ENCODE assay signal across 25 cellular contexts in the genomic region with DNA sequence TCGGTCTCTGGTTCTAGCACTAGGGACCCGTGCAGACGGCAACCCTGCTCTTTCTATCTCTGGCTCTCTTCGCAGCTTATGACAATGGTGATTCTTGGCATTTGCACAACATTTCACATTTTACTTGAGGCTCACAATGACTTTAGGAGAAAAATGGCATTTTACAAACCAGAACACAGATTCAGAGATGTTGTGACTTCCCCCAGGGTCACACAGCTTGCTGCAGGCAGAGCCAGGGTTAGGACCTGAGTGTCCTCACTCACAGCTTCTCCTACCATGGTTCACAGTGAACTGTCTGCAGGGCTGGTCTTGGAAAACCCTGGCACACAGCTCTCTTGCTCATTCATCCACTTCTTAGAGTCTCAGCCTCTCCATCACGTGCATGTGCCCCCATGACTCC.
"Had no signal": no experiment of that assay in that cellular context is flagged by ENCODE, and none has a peak within 500 bp of the region (broad histone marks: within the 10 kb centered on the region; RNA-seq: fewer than 3 reads in every experiment).

No MANE protein-coding gene starts in this region.

- H3K36me3 ChIP-seq: gastrocnemius medialis, thyroid gland had no signal

- H3K27me3 ChIP-seq: gastrocnemius medialis, spleen, suprapubic skin, thyroid gland, vagina had no signal

- H3K4me3 ChIP-seq: gastrocnemius medialis, psoas muscle, skin epidermis, spleen, suprapubic skin, thyroid gland, vagina had no signal

- H3K9me3 ChIP-seq: gastrocnemius medialis, psoas muscle, suprapubic skin, thyroid gland, vagina had no signal

- H3K4me1 ChIP-seq: gastrocnemius medialis, psoas muscle, suprapubic skin, thyroid gland, vagina had no signal

- H3K4me1 Mint-ChIP-seq: endodermal cell, nephron had no signal

- H3K27ac ChIP-seq: epithelial cell of prostate, gastrocnemius medialis, psoas muscle, skin epidermis, spleen, suprapubic skin, thyroid gland, vagina had no signal

- H3K27me3 Mint-ChIP-seq: naive thymus-derived CD4-positive, alpha-beta T cell; stimulated activated naive B cell treated with anti-CD40 and anti-IgM and Interleukin-4, amounts not matched to agents 10 μg/mL and 1 μg/mL and 100 μg/mL, for 72 hours; stimulated activated naive CD8-positive, alpha-beta T cell treated with anti-CD3 and anti-CD28 coated beads, Interleukin-15, Interleukin-2, amounts not matched to agents 100 ng/mL and 50 ng/mL, for 24 hours had no signal

- ATAC-seq: esophagus mucosa; gastrocnemius medialis; left lobe of liver; naive thymus-derived CD4-positive, alpha-beta T cell; psoas muscle; right cardiac atrium; stimulated activated naive B cell treated with anti-CD40 and anti-IgM and Interleukin-4, amounts not matched to agents 10 μg/mL and 1 μg/mL and 100 μg/mL, for 72 hours had no signal

- DNase-seq: effector CD8-positive, alpha-beta T cell; endodermal cell; foreskin fibroblast; gastrocnemius medialis; head of caudate nucleus; kidney; mesendoderm; midbrain; naive thymus-derived CD4-positive, alpha-beta T cell; nucleus accumbens; psoas muscle; right cardiac atrium; spleen; stimulated activated CD4-positive, alpha-beta T cell treated with anti-CD3 and anti-CD28 coated beads, Interleukin-4, amount 100 ng/mL, for 4 hours; stimulated activated naive B cell treated with anti-CD40 and anti-IgM and Interleukin-4, amounts not matched to agents 10 μg/mL and 1 μg/mL and 100 μg/mL, for 72 hours; thyroid gland; trophoblast cell had no signal

- H3K4me3 Mint-ChIP-seq: endodermal cell; naive thymus-derived CD4-positive, alpha-beta T cell; nephron; stimulated activated naive B cell treated with anti-CD40 and anti-IgM and Interleukin-4, amounts not matched to agents 10 μg/mL and 1 μg/mL and 100 μg/mL, for 72 hours; stimulated activated naive CD8-positive, alpha-beta T cell treated with anti-CD3 and anti-CD28 coated beads, Interleukin-15, Interleukin-2, amounts not matched to agents 100 ng/mL and 50 ng/mL, for 24 hours had no signal

- H3K27ac Mint-ChIP-seq: endodermal cell; nephron; stimulated activated naive B cell treated with anti-CD40 and anti-IgM and Interleukin-4, amounts not matched to agents 10 μg/mL and 1 μg/mL and 100 μg/mL, for 72 hours; stimulated activated naive CD8-positive, alpha-beta T cell treated with anti-CD3 and anti-CD28 coated beads, Interleukin-15, Interleukin-2, amounts not matched to agents 100 ng/mL and 50 ng/mL, for 24 hours had no signal
